Comparison of ENCODE assay signal across 1 cellular context in the genomic region with DNA sequence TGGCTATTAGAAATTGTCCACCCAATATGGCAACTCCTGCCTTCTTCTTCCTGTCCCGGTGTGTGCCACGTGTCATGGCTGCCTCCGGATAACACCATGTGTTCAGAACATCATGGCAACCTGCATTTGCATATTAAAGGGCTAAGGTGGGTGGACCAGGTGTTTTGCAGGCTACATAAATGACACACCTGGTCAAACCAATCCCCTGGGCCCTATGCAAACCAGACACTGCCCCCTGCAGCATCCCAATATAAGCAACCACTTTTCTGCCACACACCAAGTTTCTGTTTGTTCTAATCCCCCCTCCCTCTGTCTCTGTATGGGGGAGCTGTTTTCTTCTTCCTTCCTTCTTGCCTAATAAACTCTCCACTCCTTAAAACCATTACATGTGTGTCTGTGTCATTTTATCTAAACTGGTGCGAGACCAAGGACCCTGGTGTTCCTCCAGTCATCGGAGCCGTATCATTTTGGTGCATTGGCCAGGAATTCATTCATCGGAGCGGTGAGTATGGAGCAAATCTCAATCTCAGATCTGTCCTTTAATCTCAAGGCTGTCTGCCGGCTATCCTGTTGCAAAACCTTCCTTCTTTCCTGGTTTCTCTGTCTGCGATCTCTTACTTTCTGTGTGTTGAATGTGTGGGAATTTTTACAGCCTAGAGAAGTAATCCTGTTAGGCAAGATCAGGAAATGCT.
TF ChIP-seq lines count a peak whose summit lies in the region.

No MANE protein-coding gene starts in this region.

TF ChIP-seq in endothelial cell of umbilical vein, 7 proteins besides CTCF, POLR2A, EP300 and RAD21 (continued from another document):
- TF ChIP-seq, protein P1, sequence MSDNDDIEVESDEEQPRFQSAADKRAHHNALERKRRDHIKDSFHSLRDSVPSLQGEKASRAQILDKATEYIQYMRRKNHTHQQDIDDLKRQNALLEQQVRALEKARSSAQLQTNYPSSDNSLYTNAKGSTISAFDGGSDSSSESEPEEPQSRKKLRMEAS (IDR thresholded peaks at IDR 0.05; ENCODE audit: insufficient read depth, insufficient read length), result no peak
- no peak for TF ChIP-seq EZH2 (IDR thresholded peaks at IDR 0.05; ENCODE audit: borderline replicate concordance, low read depth, low read length, severe bottlenecking)
- TF ChIP-seq JUN (IDR thresholded peaks at IDR 0.05; ENCODE audit: borderline replicate concordance, insufficient read depth, insufficient read length, low read depth), result no peak
